8 cellular contexts compared by ENCODE assay signal in the genomic region with DNA sequence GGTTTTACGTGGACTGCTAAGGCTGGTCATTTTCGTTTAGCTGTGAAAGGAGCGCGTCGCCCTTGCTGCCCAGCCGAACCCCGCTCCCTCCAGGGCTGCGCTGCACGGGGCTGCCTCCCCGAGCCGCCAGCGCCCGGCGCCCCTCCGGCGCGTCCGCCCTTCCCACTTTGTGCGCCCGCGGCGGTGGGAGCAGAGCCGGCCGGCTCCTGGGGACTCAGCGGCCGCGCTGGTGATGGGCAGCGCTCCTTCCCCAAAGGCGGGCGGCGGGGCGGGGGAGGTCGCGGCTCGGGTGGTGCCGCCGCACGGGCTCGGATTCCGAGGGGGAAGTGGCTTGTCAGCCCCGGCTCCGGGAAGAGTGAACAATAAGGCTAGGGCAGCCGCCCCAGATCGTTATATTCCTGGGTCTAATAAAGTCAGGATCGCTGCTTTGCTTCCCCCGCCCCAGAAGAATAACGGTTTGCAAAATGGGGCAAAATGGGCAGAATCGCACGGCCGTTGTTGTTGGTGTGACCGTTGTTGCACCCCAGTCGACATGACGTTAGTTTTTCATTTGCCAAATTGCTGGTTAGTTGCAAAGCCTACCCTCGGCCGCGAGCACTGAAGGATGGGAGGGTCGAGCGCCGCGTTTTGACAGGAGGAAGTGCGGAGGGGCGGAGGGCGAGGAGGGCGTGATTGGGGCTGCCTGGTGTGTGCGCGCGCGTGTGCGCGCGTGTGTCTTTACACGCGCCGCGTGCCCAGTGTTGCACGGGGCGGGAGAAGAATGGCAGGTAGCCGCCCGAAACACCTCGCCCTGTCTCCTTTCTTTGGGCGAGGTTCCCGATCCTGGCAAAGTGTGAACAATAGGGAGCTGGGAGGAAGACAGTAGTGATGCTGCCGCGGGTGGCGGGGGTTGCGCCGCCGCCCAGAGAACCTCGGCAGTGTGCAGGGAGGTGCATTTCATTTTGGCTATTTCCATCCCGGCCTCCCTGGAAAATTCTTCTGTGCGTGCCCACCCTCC. TPM values are rescaled to one million over a fixed set of nuclear protein-coding genes. Genes with fewer than 3 reads are reported as not detected.
DNase-seq lines count a peak whose midpoint lies in the region; ATAC-seq, FAIRE-seq and TF ChIP-seq lines count a peak whose summit lies in the region.

No MANE protein-coding gene starts in this region.

- peaks cover 1% of the 10 kb centered on the region for H3K36me3 Mint-ChIP-seq in activated CD4-positive, alpha-beta T cell treated with anti-CD3 and anti-CD28 coated beads for 36 hours (ENCODE audit: low read depth)

- peak overlapping the region; percentile 87 for H3K4me2 ChIP-seq in mammary epithelial cell (ENCODE audit: insufficient read depth, low read depth, low read length)

- H3K4me3 ChIP-seq in mammary epithelial cell (replicated peaks in 1 of 3; ENCODE audit: insufficient read depth in 1 of 3, low read depth in 2 of 3, low read length in 3 of 3) (peak overlapping the region in 2 of 3 experiments; percentile 38 to 42), kidney (ENCODE audit: low read length in 2 of 2) (peak overlapping the region; percentile 3 to 52), spleen (peak overlapping the region; percentile 27 to 75 (median 51))

- peaks cover 54% of the 10 kb centered on the region for H3K27me3 Mint-ChIP-seq in activated CD4-positive, alpha-beta T cell treated with anti-CD3 and anti-CD28 coated beads for 36 hours

- H3K9me3 ChIP-seq in mammary epithelial cell (replicated peaks; ENCODE audit: insufficient read depth, low read length) (no peaks in the 10 kb centered on the region), kidney (ENCODE audit: control insufficient read depth in 1 of 2, low read length in 2 of 2) (no peaks in the 10 kb centered on the region), spleen (no peaks in the 10 kb centered on the region)

- H3K4me1 ChIP-seq in mammary epithelial cell (ENCODE audit: insufficient read depth, low read length) (peaks cover 18% of the 10 kb centered on the region), kidney (ENCODE audit: control insufficient read depth in 1 of 2, insufficient read depth in 1 of 2, low read depth in 1 of 2, low read length in 2 of 2) (peaks cover 0 to 4% of the 10 kb centered on the region in 2 donors), spleen (peaks cover 3 to 33% (median 28%) of the 10 kb centered on the region in 6 donors)

- 6% methylated on average over 11 of the region's 91 CpGs for WGBS in mammary epithelial cell (ENCODE audit: low coverage, missing lambda C conversion rate)
- 1 to 2% (median 1%) methylated on average over 47 to 91 of the region's 91 CpGs for WGBS in spleen, 5 donors

- dilution Hi-C loops in mammary epithelial cell (cut with HindIII; ENCODE audit: low sequenced_read_pairs), result no loop called here

- ATAC-seq in activated CD4-positive, alpha-beta T cell treated with anti-CD3 and anti-CD28 coated beads for 36 hours, result peak; percentile 53
- ATAC-seq in HG03159 (IDR thresholded peaks at IDR 0.05; ENCODE audit: unreplicated experiment), result no peak

- no peaks in the 10 kb centered on the region for H3K79me2 ChIP-seq in mammary epithelial cell (ENCODE audit: insufficient read depth, low read length)

- H3K9ac ChIP-seq in mammary epithelial cell (ENCODE audit: insufficient read depth, low read length) (no peak overlapping the region), kidney (ENCODE audit: low read length in 2 of 2) (no peak overlapping the region)

- H3K27ac Mint-ChIP-seq in activated CD4-positive, alpha-beta T cell treated with anti-CD3 and anti-CD28 coated beads for 36 hours, result no peak overlapping the region

- CTCF ChIA-PET in activated CD4-positive, alpha-beta T cell treated with anti-CD3 and anti-CD28 coated beads for 36 hours (lab: Charles Lee), result no interaction called here
- CTCF ChIA-PET in mammary epithelial cell (lab: Charles Lee; ENCODE audit: low non-redundant PET), result no interaction called here

- TF ChIP-seq POLR2A in spleen (IDR thresholded peaks at IDR 0.05), result no peak

- H3K36me3 ChIP-seq in mammary epithelial cell (ENCODE audit: insufficient read depth, low read length), result no peaks in the 10 kb centered on the region
- H3K36me3 ChIP-seq in kidney (ENCODE audit: control insufficient read depth in 1 of 2, insufficient read depth in 2 of 2, low read length in 2 of 2), result no peaks in the 10 kb centered on the region
- no peaks in the 10 kb centered on the region for H3K36me3 ChIP-seq in spleen

- FAIRE-seq in kidney (lab: Jason Lieb, UNC), result no peak

- H4K20me1 ChIP-seq in mammary epithelial cell (ENCODE audit: insufficient read depth, low read length), result no peaks in the 10 kb centered on the region

- no peaks in the 10 kb centered on the region for H3K9me3 Mint-ChIP-seq in activated CD4-positive, alpha-beta T cell treated with anti-CD3 and anti-CD28 coated beads for 36 hours (ENCODE audit: low read depth)

- POLR2A ChIA-PET in activated CD4-positive, alpha-beta T cell treated with anti-CD3 and anti-CD28 coated beads for 36 hours (lab: Charles Lee), result no interaction called here

- TF ChIP-seq CTCF in mammary epithelial cell (conservative IDR thresholded peaks at IDR 0.05 in 1 of 2, IDR thresholded peaks at IDR 0.05 in 1 of 2; ENCODE audit: extremely low read depth in 1 of 2, insufficient read depth in 1 of 2, low read depth in 1 of 2, low read length in 2 of 2), result no peak
- no peak for TF ChIP-seq CTCF in kidney (IDR thresholded peaks at IDR 0.05; ENCODE audit: borderline replicate concordance, extremely low read depth, insufficient read depth)
- TF ChIP-seq CTCF in spleen (IDR thresholded peaks at IDR 0.05 in 8 of 11, conservative IDR thresholded peaks at IDR 0.05 in 3 of 11), result no peak

- intact Hi-C loops in activated CD4-positive, alpha-beta T cell treated with anti-CD3 and anti-CD28 coated beads for 36 hours (cut with DNase I, micrococcal nuclease), result no loop called here
- intact Hi-C loops in mammary epithelial cell (cut with micrococcal nuclease), result loop anchor here (10.0 kb wide), 1 partner anchor 377 kb away; no protein-coding TSS in a partner anchor
- intact Hi-C loops in kidney (cut with DNase I), result no loop called here
- intact Hi-C loops in spleen (cut with DNase I; ENCODE audit: low total_unique reads), result no loop called here

- peak; percentile 30 for DNase-seq in activated CD4-positive, alpha-beta T cell treated with anti-CD3 and anti-CD28 coated beads for 36 hours
- DNase-seq in activated CD4-positive, alpha-beta T cell treated with anti-CD3 and anti-CD28 coated beads, Interleukin-2, amount 50 U/mL, for 1 hour, result no peak
- DNase-seq in NCI-H748 (lab: John Stamatoyannopoulos, UW; ENCODE audit: unreplicated experiment), result peak; percentile 76
- no peak for DNase-seq in mammary epithelial cell
- DNase-seq in kidney, result peak; percentile 72
- peak; percentile 75 for DNase-seq in spleen
- DNase-seq in COLO829 (ENCODE audit: low spot score), result no peak

- peaks cover 12% of the 10 kb centered on the region for H3K4me1 Mint-ChIP-seq in activated CD4-positive, alpha-beta T cell treated with anti-CD3 and anti-CD28 coated beads for 36 hours

- H3K27me3 ChIP-seq in mammary epithelial cell (ENCODE audit: insufficient read depth, low read length) (peaks cover 42% of the 10 kb centered on the region), spleen (replicated peaks in 1 of 7) (peaks cover 5 to 99% (median 53%) of the 10 kb centered on the region in 7 donors)

- H3K4me3 Mint-ChIP-seq in activated CD4-positive, alpha-beta T cell treated with anti-CD3 and anti-CD28 coated beads for 36 hours, result peak overlapping the region; percentile 67

- no peak overlapping the region for H2AFZ ChIP-seq in mammary epithelial cell (ENCODE audit: low read depth, low read length)

- no TSS peak for BruUV-seq in mammary epithelial cell (replicated peaks; lab: Mats Ljungman, UMichigan)

- in situ Hi-C loops in mammary epithelial cell (cut with MboI; ENCODE audit: low sequenced_read_pairs in 2 of 2), result no loop called here

- H3K27ac ChIP-seq in mammary epithelial cell (ENCODE audit: insufficient read depth, low read depth, low read length), result no peak overlapping the region
- no peak overlapping the region for H3K27ac ChIP-seq in kidney (ENCODE audit: low read depth in 2 of 2, low read length in 2 of 2)
- H3K27ac ChIP-seq in spleen, result peak overlapping the region in 3 of 8 donors; percentile 21 to 54 (median 42)

RNA-seq across cellular contexts. Expression of a gene that starts 0.8 kb away (rescaled TPM):
- total RNA-seq in activated CD4-positive, alpha-beta T cell treated with anti-CD3 and anti-CD28 coated beads for 36 hours, result under 1 TPM; 0.09 to 0.14 TPM
- under 1 TPM in 1 of 2 donors, not detected in 1; 0.17 TPM for total RNA-seq in mammary epithelial cell
- 0.05 TPM for polyA plus RNA-seq in mammary epithelial cell
- 0.16 TPM for polyA minus RNA-seq in mammary epithelial cell
- total RNA-seq in kidney, result 3.0 TPM
- 1.7 TPM for polyA plus RNA-seq in kidney (ENCODE audit: insufficient read depth, low read depth, low replicate concordance)
- 10 to 100 TPM in 2 of 7 donors, 1 to 10 TPM in 5; 5.5 to 13.2 (median 8.1) TPM for total RNA-seq in spleen
- 1 to 10 TPM in 1 of 3 donors, under 1 TPM in 2; 0.41 to 2.2 (median 0.57) TPM for polyA plus RNA-seq in spleen

Comparison
In these comparisons a context has a peak if more than half of its experiments do, and no peak if none do; other contexts are left out.
1. DNase-seq: peak in activated CD4-positive, alpha-beta T cell treated with anti-CD3 and anti-CD28 coated beads for 36 hours (single experiment), NCI-H748 (single experiment), kidney (single experiment) and spleen (single experiment); none in activated CD4-positive, alpha-beta T cell treated with anti-CD3 and anti-CD28 coated beads, Interleukin-2, amount 50 U/mL, for 1 hour (single experiment), mammary epithelial cell (single experiment) and COLO829 (single experiment).
2. Peak in every context shown above with its lines, with median percentiles within 50 percentile points of each other: H3K4me3 ChIP-seq.